9 cellular contexts compared by ENCODE assay signal in genomic region chr17:29251969-29252866, GRCh38. TPM values are rescaled to one million over a fixed set of nuclear protein-coding genes. Genes with fewer than 3 reads are reported as not detected.
DNase-seq lines count a peak whose midpoint lies in the region; ATAC-seq and TF ChIP-seq lines count a peak whose summit lies in the region.
"Had no signal": no experiment of that assay in that cellular context is flagged by ENCODE, and none has a peak within 500 bp of the region (broad histone marks: within the 10 kb centered on the region; RNA-seq: fewer than 3 reads in every experiment).

No MANE protein-coding gene starts in this region.

- H3K9me3 Mint-ChIP-seq in progenitor cell of endocrine pancreas (ENCODE audit: low read depth), result no peaks in the 10 kb centered on the region

- DNase-seq in GF-D8 (lab: John Stamatoyannopoulos, UW) (peak; percentile 9), MV-4-11 (lab: John Stamatoyannopoulos, UW) (peak; percentile 41), dermis microvascular lymphatic vessel endothelial cell (ENCODE audit: low read depth in 2 of 2) (peak; percentile 30 to 52), progenitor cell of endocrine pancreas (ENCODE audit: low spot score, unreplicated experiment) (no peak), right cardiac atrium (no peak)
- DNase-seq: NCI-H510A treated with DMSO at 0.1 percent for 48 hours had no signal

- ATAC-seq in GM21737 (IDR thresholded peaks at IDR 0.05; ENCODE audit: unreplicated experiment) (no peak), right cardiac atrium (no peak), HG03159 (IDR thresholded peaks at IDR 0.05; ENCODE audit: unreplicated experiment) (no peak), GM21423 (IDR thresholded peaks at IDR 0.05; ENCODE audit: unreplicated experiment) (no peak)

- H3K27ac ChIP-seq in right cardiac atrium (ENCODE audit: low read length), result no peak overlapping the region

- peak; percentile 60 for TF ChIP-seq CTCF in progenitor cell of endocrine pancreas (IDR thresholded peaks at IDR 0.05; ENCODE audit: unreplicated experiment)

- no peak overlapping the region for H3K4me3 Mint-ChIP-seq in progenitor cell of endocrine pancreas (ENCODE audit: low read depth)

- H3K36me3 Mint-ChIP-seq in progenitor cell of endocrine pancreas (ENCODE audit: insufficient read depth), result peaks cover 1% of the 10 kb centered on the region

- intact Hi-C loops in right cardiac atrium (cut with DNase I), result no loop called here

- H3K27me3 Mint-ChIP-seq in progenitor cell of endocrine pancreas, result no peaks in the 10 kb centered on the region

- H3K27ac Mint-ChIP-seq in progenitor cell of endocrine pancreas, result peak overlapping the region; percentile 49

- H3K27me3 ChIP-seq in right cardiac atrium (ENCODE audit: control insufficient read depth, insufficient read depth), result no peaks in the 10 kb centered on the region

- no peak overlapping the region for H3K4me3 ChIP-seq in right cardiac atrium (ENCODE audit: low read length)

- 74% methylated on average over 9 of the region's 9 CpGs for WGBS in right cardiac atrium

- H3K4me1 ChIP-seq in right cardiac atrium (ENCODE audit: control insufficient read depth, insufficient read depth, low read length), result peaks cover 2% of the 10 kb centered on the region

- peaks cover 20% of the 10 kb centered on the region for H3K4me1 Mint-ChIP-seq in progenitor cell of endocrine pancreas (ENCODE audit: low read depth)

- H3K9me3 ChIP-seq in right cardiac atrium (ENCODE audit: control insufficient read depth, low read length), result no peaks in the 10 kb centered on the region

RNA-seq across cellular contexts. Expression of gene CRYBA1, which starts 5.6 kb away (rescaled TPM):
- total RNA-seq in dermis microvascular lymphatic vessel endothelial cell (not detected in 2 replicates), progenitor cell of endocrine pancreas (not detected in 2 replicates), right cardiac atrium (not detected)
- not detected for polyA plus RNA-seq in right cardiac atrium

RNA-seq across cellular contexts. Expression of gene NUFIP2, which starts 41.7 kb away (rescaled TPM):
- total RNA-seq in dermis microvascular lymphatic vessel endothelial cell (24.9 and 31.1 TPM in 2 replicates), progenitor cell of endocrine pancreas (50.8 and 52.8 TPM in 2 replicates), right cardiac atrium (10 to 100 TPM; 30.9 to 44.7 (median 41.4) TPM)
- 9.7 TPM for polyA plus RNA-seq in right cardiac atrium

Comparison
In these comparisons a context has a peak if more than half of its experiments do, and no peak if none do; other contexts are left out.
1. DNase-seq: peak in GF-D8 (single experiment), MV-4-11 (single experiment) and dermis microvascular lymphatic vessel endothelial cell (2 of 2); none in progenitor cell of endocrine pancreas (single experiment) and right cardiac atrium (0 of 3).